ENCODE assay signal across 1 cellular context in the genomic region with DNA sequence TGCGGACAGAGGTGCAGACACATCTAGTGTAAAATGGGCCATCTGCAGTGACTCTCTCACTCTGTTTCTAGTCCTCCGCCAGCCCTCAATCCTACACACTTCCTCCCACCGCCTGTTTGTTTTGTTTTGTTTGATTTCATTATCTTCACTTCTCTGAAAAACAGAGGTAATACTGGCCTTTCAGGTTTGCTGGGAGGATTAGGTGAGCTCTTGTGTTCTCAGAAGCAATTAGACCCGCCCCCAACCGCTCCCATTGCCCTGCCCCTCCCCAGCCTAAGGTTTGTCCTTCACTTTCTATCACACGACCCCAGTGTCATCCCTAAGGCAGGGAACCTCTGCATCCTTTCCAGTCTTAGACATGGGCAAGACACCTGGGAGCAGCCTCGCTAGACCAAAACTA.
TF ChIP-seq lines count a peak whose summit lies in the region.

No MANE protein-coding gene starts in this region.

TF ChIP-seq in SK-N-SH, 30 proteins besides CTCF, POLR2A, EP300 and RAD21:
- no peak for TF ChIP-seq MAX (IDR thresholded peaks at IDR 0.05; ENCODE audit: low read depth)
- no peak for TF ChIP-seq FOXJ3 (CRISPR knock-in tag; IDR thresholded peaks at IDR 0.05)
- TF ChIP-seq POLR2AphosphoS5 (IDR thresholded peaks at IDR 0.05; ENCODE audit: low read depth, low read length) = no peak
- no peak for TF ChIP-seq FOSL2 (IDR thresholded peaks at IDR 0.05; ENCODE audit: borderline replicate concordance, low read depth)
- TF ChIP-seq GATA2 (CRISPR knock-in tag; IDR thresholded peaks at IDR 0.05) = no peak
- no peak for TF ChIP-seq JUND (IDR thresholded peaks at IDR 0.05)
- no peak for TF ChIP-seq FOXM1 (IDR thresholded peaks at IDR 0.05; ENCODE audit: low read depth)
